In the genomic region with DNA sequence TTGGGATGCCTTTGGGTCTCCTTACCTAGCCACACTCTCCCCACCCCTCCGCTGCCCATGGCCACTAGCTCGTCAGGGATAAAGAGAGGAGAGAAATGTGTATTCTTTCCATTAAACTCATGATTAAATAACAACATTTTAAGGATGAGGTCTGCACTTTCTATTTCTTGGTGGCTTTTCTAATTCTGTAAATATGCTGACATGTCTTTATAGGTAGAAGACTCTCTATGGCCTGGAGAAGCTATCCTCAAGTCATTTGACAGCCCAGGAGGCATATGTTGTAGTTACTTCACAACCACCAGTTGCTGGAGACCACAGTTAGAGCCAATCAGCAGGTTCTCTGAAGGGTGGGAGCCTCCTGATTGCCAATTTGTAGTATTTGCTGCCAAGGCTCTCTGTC, we compare ENCODE assay signal across 23 cellular contexts.
A peak's percentile ranks its signal among the peaks of the same experiment; 100 is the strongest.
DNase-seq lines count a peak whose midpoint lies in the region; ATAC-seq, FAIRE-seq and TF ChIP-seq lines count a peak whose summit lies in the region.
"Had no signal": no experiment of that assay in that cellular context is flagged by ENCODE, and none has a peak within 500 bp of the region (broad histone marks: within the 10 kb centered on the region; RNA-seq: fewer than 3 reads in every experiment).

No MANE protein-coding gene starts in this region.

- H3K27ac ChIP-seq in HepG2 (ENCODE audit: extremely low read length, insufficient read depth, low read length) (no peak overlapping the region), right lobe of liver (no peak overlapping the region), K562 (ENCODE audit: extremely low read depth, low read depth, low read length) (no peak overlapping the region), substantia nigra (ENCODE audit: low read depth, low read length, poor library complexity, severe bottlenecking) (no peak overlapping the region)

- no peaks in the 10 kb centered on the region for H3K9me3 Mint-ChIP-seq in activated naive CD8-positive, alpha-beta T cell treated with anti-CD3 and anti-CD28 coated beads for 36 hours
- H3K9me3 Mint-ChIP-seq: CD8-positive, alpha-beta memory T cell had no signal

- peaks cover 18% of the 10 kb centered on the region for H3K27me3 Mint-ChIP-seq in activated naive CD8-positive, alpha-beta T cell treated with anti-CD3 and anti-CD28 coated beads for 36 hours

- H3K79me2 ChIP-seq in HepG2 (ENCODE audit: insufficient read depth, low read length) (no peaks in the 10 kb centered on the region), K562 (ENCODE audit: control insufficient read depth, insufficient read depth, low read length) (no peaks in the 10 kb centered on the region)

- 0% methylated on average over 2 of the region's 2 CpGs for WGBS in HepG2 (ENCODE audit: low lambda C conversion rate)
- 63% methylated on average over 2 of the region's 2 CpGs for whole genome bisulfite sequencing in right lobe of liver (ENCODE audit: insufficient coverage, low coverage, low lambda C conversion rate, missing lambda C conversion rate)
- WGBS in K562 (ENCODE audit: insufficient coverage, low coverage, missing lambda C conversion rate) = 66% methylated on average over 2 of the region's 2 CpGs

- H2AFZ ChIP-seq in HepG2 (ENCODE audit: low read length) (no peak overlapping the region), K562 (ENCODE audit: low read depth, low read length) (peak overlapping the region; percentile 54)

- no peak overlapping the region for H3K4me3 Mint-ChIP-seq in activated naive CD8-positive, alpha-beta T cell treated with anti-CD3 and anti-CD28 coated beads for 36 hours
- H3K4me3 Mint-ChIP-seq: CD4-positive, CD25-positive, alpha-beta regulatory T cell; CD8-positive, alpha-beta memory T cell had no signal

- TF ChIP-seq EP300 in HepG2 (IDR thresholded peaks at IDR 0.05; ENCODE audit: low read depth in 2 of 2, low read length in 2 of 2) (no peak), HepG2 (CRISPR knock-in tag; IDR thresholded peaks at IDR 0.05; ENCODE audit: borderline replicate concordance) (no peak), K562 (IDR thresholded peaks at IDR 0.05; ENCODE audit: low read length) (no peak)

- FAIRE-seq in HepG2 (lab: Jason Lieb, UNC) = no peak
- no peak for FAIRE-seq in K562 (lab: Jason Lieb, UNC)
- FAIRE-seq: G401.6, GM12891, GM19239 had no signal

- BruUV-seq in HepG2 (replicated peaks; lab: Mats Ljungman, UMichigan) (no TSS peak), K562 (replicated peaks; lab: Mats Ljungman, UMichigan) (no TSS peak)

- POLR2A ChIA-PET in HepG2 (lab: Yijun Ruan, JAX) = no interaction called here
- POLR2A ChIA-PET in K562 (lab: Yijun Ruan, JAX) = interaction anchor here (0.6 to 1.0 kb wide), 2 partner anchors 144 to 821 kb away, joined by 3 read pairs; no protein-coding TSS in a partner anchor

- no peaks in the 10 kb centered on the region for H3K36me3 Mint-ChIP-seq in activated naive CD8-positive, alpha-beta T cell treated with anti-CD3 and anti-CD28 coated beads for 36 hours
- H3K36me3 Mint-ChIP-seq: CD4-positive, CD25-positive, alpha-beta regulatory T cell; CD8-positive, alpha-beta memory T cell had no signal

- no peak for DNase-seq in HepG2 (ENCODE audit: low spot score)
- DNase-seq in right lobe of liver = no peak
- no peak for DNase-seq in K562 (ENCODE audit: extremely low read depth in 1 of 4, low spot score in 3 of 4)
- peak; percentile 42 for DNase-seq in retina
- no peak for DNase-seq in activated naive CD8-positive, alpha-beta T cell treated with anti-CD3 and anti-CD28 coated beads for 36 hours
- no peak for DNase-seq in substantia nigra (lab: John Stamatoyannopoulos, UW)
- DNase-seq in GM20000 (ENCODE audit: low spot score) = no peak
- DNase-seq: 8988T; BE2C; C1 segment of cervical spinal cord; CD4-positive, CD25-positive, alpha-beta regulatory T cell; CD8-positive, alpha-beta memory T cell; COR-L47; DMS 273 treated with DMSO at 0.1 percent for 48 hours; DMS53; DND-41; EL; GOT3; H7 had no signal

- no peaks in the 10 kb centered on the region for H3K9me1 ChIP-seq in K562 (ENCODE audit: control insufficient read depth, insufficient read depth, low read length)

- TF ChIP-seq CTCF in HepG2 (CRISPR knock-in tag; IDR thresholded peaks at IDR 0.05) = no peak
- TF ChIP-seq CTCF in right lobe of liver (IDR thresholded peaks at IDR 0.05) = no peak
- TF ChIP-seq CTCF in K562 (IDR thresholded peaks at IDR 0.05 in 2 of 3, conservative IDR thresholded peaks at IDR 0.05 in 1 of 3; ENCODE audit: insufficient read depth in 2 of 3, low read depth in 1 of 3, low read length in 3 of 3) = no peak
- no peak for TF ChIP-seq CTCF in GM20000 (IDR thresholded peaks at IDR 0.05; ENCODE audit: extremely low read depth, missing control alignments)

- TF ChIP-seq POLR2A in HepG2 (IDR thresholded peaks at IDR 0.05; ENCODE audit: insufficient read depth in 1 of 2, low read depth in 2 of 2, low read length in 2 of 2) = no peak
- TF ChIP-seq POLR2A in right lobe of liver (IDR thresholded peaks at IDR 0.05) = no peak
- no peak for TF ChIP-seq POLR2A in K562 (conservative IDR thresholded peaks at IDR 0.05)

- no peaks in the 10 kb centered on the region for H3K36me3 ChIP-seq in HepG2 (replicated peaks in 1 of 2; ENCODE audit: control insufficient read depth in 1 of 2, insufficient read depth in 2 of 2, low read length in 2 of 2)
- H3K36me3 ChIP-seq in right lobe of liver = no peaks in the 10 kb centered on the region
- no peaks in the 10 kb centered on the region for H3K36me3 ChIP-seq in K562 (ENCODE audit: control insufficient read depth, insufficient read depth, low read length)
- H3K36me3 ChIP-seq: BE2C had no signal

- ATAC-seq in HepG2 (no peak), right lobe of liver (no peak), K562 (no peak)
- ATAC-seq: HCT116 had no signal

- H3K27me3 ChIP-seq in HepG2 (ENCODE audit: control insufficient read depth in 1 of 2, insufficient read depth in 2 of 2, low read length in 2 of 2) (no peaks in the 10 kb centered on the region), right lobe of liver (no peaks in the 10 kb centered on the region), K562 (ENCODE audit: control insufficient read depth in 2 of 2, insufficient read depth in 2 of 2, low read length in 2 of 2) (no peaks in the 10 kb centered on the region)
- H3K27me3 ChIP-seq: BE2C had no signal

- H3K27ac Mint-ChIP-seq in activated naive CD8-positive, alpha-beta T cell treated with anti-CD3 and anti-CD28 coated beads for 36 hours = no peak overlapping the region
- H3K27ac Mint-ChIP-seq: CD4-positive, CD25-positive, alpha-beta regulatory T cell; CD8-positive, alpha-beta memory T cell had no signal

- CTCF ChIA-PET in HepG2 (lab: Yijun Ruan, JAX; ENCODE audit: low intra/inter-chr PET ratio, low total read pairs) (no interaction called here), K562 (lab: Yijun Ruan, JAX; ENCODE audit: low intra/inter-chr PET ratio) (interaction anchor here (3.7 kb wide), 1 partner anchor 164 kb away, joined by 15 read pairs; no protein-coding TSS in a partner anchor)

- TF ChIP-seq RAD21 in HepG2 (CRISPR knock-in tag; IDR thresholded peaks at IDR 0.05) (no peak), K562 (CRISPR knock-in tag; conservative IDR thresholded peaks at IDR 0.05 in 1 of 2, IDR thresholded peaks at IDR 0.05 in 1 of 2) (no peak)

- in situ Hi-C loops in HepG2 (cut with HindIII; ENCODE audit: extremely low pct_ligation_motif_present, low pct_unique_long_range_greater_than_20kb) (loop anchor here (10.0 kb wide), 2 partner anchors 168 to 718 kb away; no protein-coding TSS in a partner anchor), K562 (cut with MboI) (loop anchor here (25.0 kb wide), 1 partner anchor 921 kb away; no protein-coding TSS in a partner anchor)

- H4K20me1 ChIP-seq in HepG2 (ENCODE audit: insufficient read depth, low read length) = no peaks in the 10 kb centered on the region
- H4K20me1 ChIP-seq in K562 (replicated peaks; ENCODE audit: control insufficient read depth, insufficient read depth, low read length) = no peaks in the 10 kb centered on the region

- H3K4me1 ChIP-seq in HepG2 (ENCODE audit: insufficient read depth, low read length) = peaks cover 14% of the 10 kb centered on the region
- peaks cover 0 to 4% (median 0%) of the 10 kb centered on the region in 4 donors for H3K4me1 ChIP-seq in right lobe of liver
- H3K4me1 ChIP-seq in K562 (replicated peaks in 1 of 2; ENCODE audit: control insufficient read depth in 2 of 2, insufficient read depth in 2 of 2, low read length in 2 of 2) = peaks cover 9 to 32% of the 10 kb centered on the region in 2 experiments; a peak in 4 of 5 replicates
- H3K4me1 ChIP-seq: BE2C had no signal

- no peaks in the 10 kb centered on the region for H3K9me3 ChIP-seq in HepG2 (ENCODE audit: low read length)
- no peaks in the 10 kb centered on the region for H3K9me3 ChIP-seq in right lobe of liver
- no peaks in the 10 kb centered on the region for H3K9me3 ChIP-seq in K562 (replicated peaks; ENCODE audit: control insufficient read depth, insufficient read depth, low read depth, low read length)
- H3K9me3 ChIP-seq: BE2C had no signal

- H3K4me3 ChIP-seq in HepG2 (replicated peaks in 1 of 3; ENCODE audit: insufficient read depth in 1 of 3, low read depth in 2 of 3, low read length in 3 of 3) = no peak overlapping the region
- no peak overlapping the region for H3K4me3 ChIP-seq in right lobe of liver
- no peak overlapping the region for H3K4me3 ChIP-seq in K562

- H3K9ac ChIP-seq in HepG2 (ENCODE audit: insufficient read depth, low read depth, low read length) (no peak overlapping the region), K562 (ENCODE audit: insufficient read depth in 1 of 2, low read depth in 2 of 2, low read length in 2 of 2) (no peak overlapping the region)

- H3K4me1 Mint-ChIP-seq in activated naive CD8-positive, alpha-beta T cell treated with anti-CD3 and anti-CD28 coated beads for 36 hours = peaks cover 2% of the 10 kb centered on the region
- H3K4me1 Mint-ChIP-seq: CD4-positive, CD25-positive, alpha-beta regulatory T cell had no signal

- intact Hi-C loops in HepG2 (cut with micrococcal nuclease; ENCODE audit: unreplicated experiment) (no loop called here), right lobe of liver (cut with DNase I) (no loop called here), K562 (cut with micrococcal nuclease) (no loop called here)

- H3K4me2 ChIP-seq in HepG2 (ENCODE audit: low read depth, low read length) (no peak overlapping the region), K562 (ENCODE audit: insufficient read depth, low read length) (no peak overlapping the region)

TF ChIP-seq in HepG2, 621 proteins besides CTCF, POLR2A, EP300 and RAD21 (continues in another document):
- TF ChIP-seq ADNP (CRISPR knock-in tag; IDR thresholded peaks at IDR 0.05) (no peak), SRSF9 (IDR thresholded peaks at IDR 0.05; ENCODE audit: borderline replicate concordance, insufficient read depth, low read depth, low read length, poor library complexity, severe bottlenecking) (no peak), ARNT2 (CRISPR knock-in tag; IDR thresholded peaks at IDR 0.05; ENCODE audit: low read depth) (no peak), ZBTB7A (CRISPR knock-in tag; IDR thresholded peaks at IDR 0.05) (no peak)

TF ChIP-seq in K562, 482 proteins besides CTCF, POLR2A, EP300 and RAD21 (continues in another document):
- TF ChIP-seq MAFK (IDR thresholded peaks at IDR 0.05; ENCODE audit: low read length) = peak; percentile 61
